Comparison of ENCODE assay signal across 8 cellular contexts in genomic region chr9:67722460-67723090, GRCh38.
DNase-seq lines count a peak whose midpoint lies in the region; ATAC-seq and TF ChIP-seq lines count a peak whose summit lies in the region.
"Not testable (repeated sequence)": the region's sequence is repeated elsewhere in the genome, so short reads cannot be mapped to it uniquely, and the experiment has no call there.

No MANE protein-coding gene starts in this region.

- H3K9me3 ChIP-seq in gastrocnemius medialis = not testable (repeated sequence)

- H3K4me3 ChIP-seq in gastrocnemius medialis = not testable (repeated sequence)

- H3K4me3 Mint-ChIP-seq in activated CD8-positive, alpha-beta T cell treated with anti-CD3 and anti-CD28 coated beads for 36 hours = not testable (repeated sequence)

- not testable (repeated sequence) for TF ChIP-seq POLR2A in gastrocnemius medialis (IDR thresholded peaks at IDR 0.05)

- CTCF ChIA-PET in activated CD8-positive, alpha-beta T cell treated with anti-CD3 and anti-CD28 coated beads for 36 hours (lab: Charles Lee) = not testable (repeated sequence)

- not testable (repeated sequence) for H3K36me3 Mint-ChIP-seq in activated CD8-positive, alpha-beta T cell treated with anti-CD3 and anti-CD28 coated beads for 36 hours (ENCODE audit: low read depth)

- intact Hi-C loops in activated CD8-positive, alpha-beta T cell treated with anti-CD3 and anti-CD28 coated beads for 36 hours (cut with micrococcal nuclease); left cardiac atrium (cut with DNase I); gastrocnemius medialis (cut with DNase I; ENCODE audit: low total_unique reads): not testable (repeated sequence)

- H3K4me1 ChIP-seq in gastrocnemius medialis = not testable (repeated sequence)

- not testable (repeated sequence) for H3K27ac ChIP-seq in gastrocnemius medialis

- POLR2A ChIA-PET in activated CD8-positive, alpha-beta T cell treated with anti-CD3 and anti-CD28 coated beads for 36 hours (lab: Charles Lee) = not testable (repeated sequence)

- DNase-seq in activated CD8-positive, alpha-beta T cell treated with anti-CD3 and anti-CD28 coated beads for 36 hours; left cardiac atrium; gastrocnemius medialis: not testable (repeated sequence)

- not testable (repeated sequence) for H3K27me3 ChIP-seq in gastrocnemius medialis

- not testable (repeated sequence) for H3K36me3 ChIP-seq in gastrocnemius medialis

- H3K27me3 Mint-ChIP-seq in activated CD8-positive, alpha-beta T cell treated with anti-CD3 and anti-CD28 coated beads for 36 hours = not testable (repeated sequence)

- peak; percentile 78 for ATAC-seq in GM18517 (IDR thresholded peaks at IDR 0.05; ENCODE audit: unreplicated experiment)
- peak; percentile 80 for ATAC-seq in GM19438 (IDR thresholded peaks at IDR 0.05; ENCODE audit: low read depth, unreplicated experiment)
- peak; percentile 66 for ATAC-seq in GM21786 (IDR thresholded peaks at IDR 0.05; ENCODE audit: unreplicated experiment)
- ATAC-seq in HG02981 (IDR thresholded peaks at IDR 0.05; ENCODE audit: unreplicated experiment) = peak; percentile 73
- ATAC-seq in HG03442 (IDR thresholded peaks at IDR 0.05; ENCODE audit: unreplicated experiment) = peak; percentile 83
- ATAC-seq in activated CD8-positive, alpha-beta T cell treated with anti-CD3 and anti-CD28 coated beads for 36 hours = peak; percentile 79
- ATAC-seq in left cardiac atrium = peak; percentile 88 to 92
- peak; percentile 80 to 86 for ATAC-seq in gastrocnemius medialis

- in situ Hi-C loops in gastrocnemius medialis (cut with MboI; ENCODE audit: low sequenced_read_pairs in 4 of 4) = not testable (repeated sequence)

- not testable (repeated sequence) for H3K27ac Mint-ChIP-seq in activated CD8-positive, alpha-beta T cell treated with anti-CD3 and anti-CD28 coated beads for 36 hours

- H3K4me1 Mint-ChIP-seq in activated CD8-positive, alpha-beta T cell treated with anti-CD3 and anti-CD28 coated beads for 36 hours (ENCODE audit: low read depth) = not testable (repeated sequence)

- not testable (repeated sequence) for TF ChIP-seq CTCF in activated CD8-positive, alpha-beta T cell treated with anti-CD3 and anti-CD28 coated beads for 36 hours (IDR thresholded peaks at IDR 0.05); gastrocnemius medialis (IDR thresholded peaks at IDR 0.05 in 4 of 5, conservative IDR thresholded peaks at IDR 0.05 in 1 of 5)

- not testable (repeated sequence) for H3K9me3 Mint-ChIP-seq in activated CD8-positive, alpha-beta T cell treated with anti-CD3 and anti-CD28 coated beads for 36 hours
